Comparison of ENCODE assay signal across 1 cellular context in the genomic region with DNA sequence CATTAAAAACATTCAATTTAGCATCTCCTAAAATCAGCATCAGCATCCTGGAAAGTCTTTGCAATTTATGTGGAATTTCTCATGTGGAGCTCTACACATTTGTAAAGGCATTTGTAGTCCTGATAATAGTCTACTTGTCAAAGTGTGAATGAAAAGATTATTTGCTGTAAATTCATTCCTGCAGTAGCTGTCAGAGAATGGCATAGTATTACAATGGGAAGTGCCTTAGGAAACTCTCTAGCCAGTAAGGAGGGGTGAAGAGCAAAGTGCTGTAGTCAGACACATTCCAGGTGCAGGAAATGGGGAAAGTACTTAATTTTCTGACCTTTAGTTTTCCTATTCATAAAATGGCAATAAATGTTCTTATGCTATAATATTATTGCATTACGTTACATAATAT.
TF ChIP-seq lines count a peak whose summit lies in the region.

No MANE protein-coding gene starts in this region.

TF ChIP-seq in GM23338, 12 proteins besides CTCF, POLR2A, EP300 and RAD21 (continued from another document):
- TF ChIP-seq ZNF462 (CRISPR knock-in tag; IDR thresholded peaks at IDR 0.05) (no peak), CREB1 (CRISPR knock-in tag; IDR thresholded peaks at IDR 0.05; ENCODE audit: low read depth) (no peak), NANOG (IDR thresholded peaks at IDR 0.05; ENCODE audit: borderline replicate concordance) (no peak), POLR2AphosphoS5 (IDR thresholded peaks at IDR 0.05; ENCODE audit: low read depth) (no peak), ZNF331 (CRISPR knock-in tag; IDR thresholded peaks at IDR 0.05; ENCODE audit: low read depth) (no peak), STAT1 (IDR thresholded peaks at IDR 0.05; ENCODE audit: unreplicated experiment) (no peak), EZH2phosphoT487 (IDR thresholded peaks at IDR 0.05; ENCODE audit: unreplicated experiment) (no peak)
- TF ChIP-seq, protein P1, sequence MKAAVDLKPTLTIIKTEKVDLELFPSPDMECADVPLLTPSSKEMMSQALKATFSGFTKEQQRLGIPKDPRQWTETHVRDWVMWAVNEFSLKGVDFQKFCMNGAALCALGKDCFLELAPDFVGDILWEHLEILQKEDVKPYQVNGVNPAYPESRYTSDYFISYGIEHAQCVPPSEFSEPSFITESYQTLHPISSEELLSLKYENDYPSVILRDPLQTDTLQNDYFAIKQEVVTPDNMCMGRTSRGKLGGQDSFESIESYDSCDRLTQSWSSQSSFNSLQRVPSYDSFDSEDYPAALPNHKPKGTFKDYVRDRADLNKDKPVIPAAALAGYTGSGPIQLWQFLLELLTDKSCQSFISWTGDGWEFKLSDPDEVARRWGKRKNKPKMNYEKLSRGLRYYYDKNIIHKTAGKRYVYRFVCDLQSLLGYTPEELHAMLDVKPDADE (IDR thresholded peaks at IDR 0.05): no peak
- TF ChIP-seq, protein P2, sequence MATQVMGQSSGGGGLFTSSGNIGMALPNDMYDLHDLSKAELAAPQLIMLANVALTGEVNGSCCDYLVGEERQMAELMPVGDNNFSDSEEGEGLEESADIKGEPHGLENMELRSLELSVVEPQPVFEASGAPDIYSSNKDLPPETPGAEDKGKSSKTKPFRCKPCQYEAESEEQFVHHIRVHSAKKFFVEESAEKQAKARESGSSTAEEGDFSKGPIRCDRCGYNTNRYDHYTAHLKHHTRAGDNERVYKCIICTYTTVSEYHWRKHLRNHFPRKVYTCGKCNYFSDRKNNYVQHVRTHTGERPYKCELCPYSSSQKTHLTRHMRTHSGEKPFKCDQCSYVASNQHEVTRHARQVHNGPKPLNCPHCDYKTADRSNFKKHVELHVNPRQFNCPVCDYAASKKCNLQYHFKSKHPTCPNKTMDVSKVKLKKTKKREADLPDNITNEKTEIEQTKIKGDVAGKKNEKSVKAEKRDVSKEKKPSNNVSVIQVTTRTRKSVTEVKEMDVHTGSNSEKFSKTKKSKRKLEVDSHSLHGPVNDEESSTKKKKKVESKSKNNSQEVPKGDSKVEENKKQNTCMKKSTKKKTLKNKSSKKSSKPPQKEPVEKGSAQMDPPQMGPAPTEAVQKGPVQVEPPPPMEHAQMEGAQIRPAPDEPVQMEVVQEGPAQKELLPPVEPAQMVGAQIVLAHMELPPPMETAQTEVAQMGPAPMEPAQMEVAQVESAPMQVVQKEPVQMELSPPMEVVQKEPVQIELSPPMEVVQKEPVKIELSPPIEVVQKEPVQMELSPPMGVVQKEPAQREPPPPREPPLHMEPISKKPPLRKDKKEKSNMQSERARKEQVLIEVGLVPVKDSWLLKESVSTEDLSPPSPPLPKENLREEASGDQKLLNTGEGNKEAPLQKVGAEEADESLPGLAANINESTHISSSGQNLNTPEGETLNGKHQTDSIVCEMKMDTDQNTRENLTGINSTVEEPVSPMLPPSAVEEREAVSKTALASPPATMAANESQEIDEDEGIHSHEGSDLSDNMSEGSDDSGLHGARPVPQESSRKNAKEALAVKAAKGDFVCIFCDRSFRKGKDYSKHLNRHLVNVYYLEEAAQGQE (IDR thresholded peaks at IDR 0.05; ENCODE audit: unreplicated experiment): no peak
